Comparison of ENCODE assay signal across 15 cellular contexts in the genomic region with DNA sequence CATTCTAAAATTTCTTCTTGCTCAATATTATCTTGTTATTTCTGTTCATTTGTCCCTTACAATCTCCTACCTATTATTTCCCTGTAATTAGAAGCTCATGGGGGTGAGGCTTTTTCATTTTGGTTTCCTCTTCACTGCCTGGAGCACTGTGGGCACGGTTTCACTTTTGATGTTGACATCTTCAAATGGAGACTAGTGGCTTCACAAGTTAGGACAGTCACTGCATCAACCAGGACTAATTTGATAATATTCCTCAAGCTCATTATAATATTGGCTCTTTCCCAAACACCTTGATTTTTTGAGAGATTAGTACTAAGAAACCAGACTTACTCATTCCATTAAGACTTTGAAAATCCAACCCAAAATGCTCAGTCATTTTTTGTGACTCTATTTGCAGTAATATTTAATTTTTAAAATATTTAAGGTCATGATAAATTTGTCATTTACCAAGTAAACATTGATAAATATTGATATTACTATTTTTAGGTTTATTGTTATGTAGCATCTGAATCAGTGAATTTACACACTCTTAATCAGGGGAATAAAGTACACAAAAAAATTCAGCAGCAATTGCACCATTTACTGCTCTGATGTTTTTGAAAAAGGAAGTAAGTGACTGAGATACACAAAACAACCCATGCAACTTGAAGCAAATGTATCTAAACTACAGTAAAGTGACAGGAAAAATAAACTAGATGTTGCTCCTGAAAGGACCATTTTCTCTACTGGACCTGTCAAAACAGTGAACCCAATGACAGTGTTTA. TPM values are rescaled to one million over a fixed set of nuclear protein-coding genes. Genes with fewer than 3 reads are reported as not detected.
DNase-seq lines count a peak whose midpoint lies in the region; ATAC-seq and TF ChIP-seq lines count a peak whose summit lies in the region.
"Had no signal": no experiment of that assay in that cellular context is flagged by ENCODE, and none has a peak within 500 bp of the region (broad histone marks: within the 10 kb centered on the region; RNA-seq: fewer than 3 reads in every experiment).

No MANE protein-coding gene starts in this region.

- no peaks in the 10 kb centered on the region for H3F3A ChIP-seq in PC-3 (ENCODE audit: low read length, unreplicated experiment)

- H3K27ac ChIP-seq in PC-3 (ENCODE audit: low read length) (peak overlapping the region; percentile 88), parathyroid adenoma (no peak overlapping the region), right atrium auricular region (no peak overlapping the region), upper lobe of right lung (no peak overlapping the region)
- H3K27ac ChIP-seq: epithelial cell of prostate, pancreas, VCaP had no signal

- CTCF ChIA-PET in activated CD4-positive, alpha-beta T cell treated with anti-CD3 and anti-CD28 coated beads for 36 hours (lab: Charles Lee): interaction anchor here (0.7 to 1.5 kb wide), 8 partner anchors 15 to 227 kb away, joined by 3 to 5 read pairs (median 3); partner anchors contain the start of genes LPAR6 and RCBTB2
- CTCF ChIA-PET in PC-3 (lab: Charles Lee): no interaction called here

- POLR2A ChIA-PET in activated CD4-positive, alpha-beta T cell treated with anti-CD3 and anti-CD28 coated beads for 36 hours (lab: Charles Lee): interaction anchor here (0.6 kb wide), 1 partner anchor 318 kb away, joined by 4 read pairs; no protein-coding TSS in a partner anchor
- POLR2A ChIA-PET in PC-3 (lab: Charles Lee; ENCODE audit: unreplicated experiment): interaction anchor here (0.5 to 0.9 kb wide), 3 partner anchors 11 to 72 kb away, joined by 3 to 5 read pairs (median 3); no protein-coding TSS in a partner anchor

- H3K4me1 Mint-ChIP-seq in activated CD4-positive, alpha-beta T cell treated with anti-CD3 and anti-CD28 coated beads for 36 hours: peaks cover 30% of the 10 kb centered on the region

- H3K9me3 ChIP-seq in PC-3 (ENCODE audit: low read length) (no peaks in the 10 kb centered on the region), parathyroid adenoma (ENCODE audit: control insufficient read depth, low read length) (no peaks in the 10 kb centered on the region), right atrium auricular region (no peaks in the 10 kb centered on the region), upper lobe of right lung (no peaks in the 10 kb centered on the region)
- H3K9me3 ChIP-seq: HAP-1, pancreas had no signal

- ATAC-seq in activated CD4-positive, alpha-beta T cell treated with anti-CD3 and anti-CD28 coated beads for 36 hours: peak; percentile 7
- ATAC-seq in HG02840 (IDR thresholded peaks at IDR 0.05; ENCODE audit: low FRiP score, unreplicated experiment) (peak; percentile 20), PC-3 (peak; percentile 51), upper lobe of right lung (no peak)

- peaks cover 3% of the 10 kb centered on the region for H3K36me3 Mint-ChIP-seq in activated CD4-positive, alpha-beta T cell treated with anti-CD3 and anti-CD28 coated beads for 36 hours (ENCODE audit: low read depth)
- H3K36me3 Mint-ChIP-seq: type B pancreatic cell had no signal

- no peak overlapping the region for H3K27ac Mint-ChIP-seq in activated CD4-positive, alpha-beta T cell treated with anti-CD3 and anti-CD28 coated beads for 36 hours
- H3K27ac Mint-ChIP-seq: type B pancreatic cell had no signal

- H3K4me3 ChIP-seq in PC-3 (ENCODE audit: low read length) (peak overlapping the region; percentile 30; the same call in 1 of the 2 replicates), parathyroid adenoma (ENCODE audit: low read depth, low read length) (no peak overlapping the region), right atrium auricular region (no peak overlapping the region), upper lobe of right lung (no peak overlapping the region)
- H3K4me3 ChIP-seq: HAP-1, pancreas had no signal

- intact Hi-C loops in activated CD4-positive, alpha-beta T cell treated with anti-CD3 and anti-CD28 coated beads for 36 hours (cut with DNase I, micrococcal nuclease): loop anchor here (1.0 to 5.0 kb wide), 10 partner anchors 19 to 351 kb away; partner anchors contain the start of gene RCBTB2 (in 1 of the 2)
- intact Hi-C loops in PC-3 (cut with micrococcal nuclease) (loop anchor here (5.0 kb wide), 1 partner anchor 149 kb away; the partner anchor contains the start of gene LPAR6), upper lobe of right lung (cut with DNase I) (no loop called here)

- H3K27me3 ChIP-seq in PC-3 (ENCODE audit: low read length): no peaks in the 10 kb centered on the region
- no peaks in the 10 kb centered on the region for H3K27me3 ChIP-seq in parathyroid adenoma (ENCODE audit: control insufficient read depth, insufficient read depth, low read length)
- H3K27me3 ChIP-seq in right atrium auricular region: no peaks in the 10 kb centered on the region
- H3K27me3 ChIP-seq in upper lobe of right lung: no peaks in the 10 kb centered on the region
- H3K27me3 ChIP-seq: pancreas had no signal

- no peaks in the 10 kb centered on the region for H3K9me3 Mint-ChIP-seq in activated CD4-positive, alpha-beta T cell treated with anti-CD3 and anti-CD28 coated beads for 36 hours (ENCODE audit: low read depth)
- H3K9me3 Mint-ChIP-seq: type B pancreatic cell had no signal

- H3K27me3 Mint-ChIP-seq in activated CD4-positive, alpha-beta T cell treated with anti-CD3 and anti-CD28 coated beads for 36 hours: peaks cover 52% of the 10 kb centered on the region
- H3K27me3 Mint-ChIP-seq: type B pancreatic cell had no signal

- DNase-seq in activated CD4-positive, alpha-beta T cell treated with anti-CD3 and anti-CD28 coated beads for 36 hours: no peak
- no peak for DNase-seq in activated CD4-positive, alpha-beta T cell treated with anti-CD3 and anti-CD28 coated beads for 1 hour
- DNase-seq in PC-3: peak; percentile 61
- DNase-seq in right atrium auricular region (ENCODE audit: low spot score): no peak
- DNase-seq in SK-N-DZ (ENCODE audit: low spot score): no peak
- no peak for DNase-seq in upper lobe of right lung
- DNase-seq: kidney glomerular epithelial cell, NCI-H510A treated with DMSO at 0.1 percent for 48 hours, pancreas had no signal

- H4K20me1 ChIP-seq in PC-3 (ENCODE audit: low read length): no peaks in the 10 kb centered on the region

- no peaks in the 10 kb centered on the region for H3K9me2 ChIP-seq in PC-3 (replicated peaks; ENCODE audit: low read length)

- H3K4me3 Mint-ChIP-seq in activated CD4-positive, alpha-beta T cell treated with anti-CD3 and anti-CD28 coated beads for 36 hours: no peak overlapping the region
- H3K4me3 Mint-ChIP-seq: type B pancreatic cell had no signal

- H2AFZ ChIP-seq in PC-3 (ENCODE audit: low read length): no peak overlapping the region
- H2AFZ ChIP-seq in parathyroid adenoma: peak overlapping the region; percentile 28

- H3K4me1 ChIP-seq in PC-3 (ENCODE audit: insufficient read depth, low read length) (peaks cover 43% of the 10 kb centered on the region), parathyroid adenoma (peaks cover 5% of the 10 kb centered on the region), right atrium auricular region (peaks cover 0 to 13% of the 10 kb centered on the region in 2 donors), upper lobe of right lung (peaks cover 5% of the 10 kb centered on the region)
- H3K4me1 ChIP-seq: HAP-1, pancreas had no signal

- TF ChIP-seq CTCF in PC-3 (conservative IDR thresholded peaks at IDR 0.05; ENCODE audit: low read depth, low read length) (no peak), parathyroid adenoma (IDR thresholded peaks at IDR 0.05) (no peak), right atrium auricular region (IDR thresholded peaks at IDR 0.05) (no peak), upper lobe of right lung (IDR thresholded peaks at IDR 0.05) (no peak)

- BruUV-seq in PC-3 (replicated peaks; lab: Mats Ljungman, UMichigan): no TSS peak

- H3K4me2 ChIP-seq in PC-3 (ENCODE audit: low read length) (peak overlapping the region; percentile 61), parathyroid adenoma (ENCODE audit: low read length) (no peak overlapping the region)

- H3K36me3 ChIP-seq in PC-3 (ENCODE audit: low read depth, low read length): no peaks in the 10 kb centered on the region
- no peaks in the 10 kb centered on the region for H3K36me3 ChIP-seq in parathyroid adenoma (ENCODE audit: control insufficient read depth, insufficient read depth, low read length)
- H3K36me3 ChIP-seq in right atrium auricular region: no peaks in the 10 kb centered on the region
- H3K36me3 ChIP-seq in upper lobe of right lung: no peaks in the 10 kb centered on the region
- H3K36me3 ChIP-seq: HAP-1, pancreas had no signal

- H3K79me2 ChIP-seq in PC-3 (ENCODE audit: low read length) (no peaks in the 10 kb centered on the region), parathyroid adenoma (no peaks in the 10 kb centered on the region)

- H3K9ac ChIP-seq in PC-3 (ENCODE audit: low read length) (peak overlapping the region; percentile 55), parathyroid adenoma (no peak overlapping the region)

RNA-seq across cellular contexts. Expression of gene RCBTB2, which starts 28.8 kb away (rescaled TPM):
- 1 to 10 TPM; 1.1 to 1.6 TPM for total RNA-seq in activated CD4-positive, alpha-beta T cell treated with anti-CD3 and anti-CD28 coated beads for 36 hours
- total RNA-seq in PC-3 (2014; rRNA removed) (2.1 and 2.5 TPM in 2 replicates), right atrium auricular region (10 to 100 TPM in 1 of 2 donors, 1 to 10 TPM in 1; 5.2 to 13.4 TPM), upper lobe of right lung (18.4 TPM)
- 8.6 and 27.6 TPM in 2 replicates for polyA plus RNA-seq in SK-N-DZ (2014; cell fraction: cytosol; rRNA removed)
- polyA plus RNA-seq in SK-N-DZ (2014; cell fraction: nucleus; rRNA removed): 12.3 and 13.5 TPM in 2 replicates
